ENCODE assay signal across 9 cellular contexts in genomic region chr6:328184-328670, GRCh38. TPM values are rescaled to one million over a fixed set of nuclear protein-coding genes. Genes with fewer than 3 reads are reported as not detected.
DNase-seq lines count a peak whose midpoint lies in the region; ATAC-seq lines count a peak whose summit lies in the region.
"Had no signal": no experiment of that assay in that cellular context is flagged by ENCODE, and none has a peak within 500 bp of the region (broad histone marks: within the 10 kb centered on the region; RNA-seq: fewer than 3 reads in every experiment).

No MANE protein-coding gene starts in this region.

- peak; percentile 69 for ATAC-seq in activated naive CD8-positive, alpha-beta T cell treated with anti-CD3 and anti-CD28 coated beads, Interleukin-2, amount 50 U/mL, for 24 hours
- ATAC-seq in HG02885 (IDR thresholded peaks at IDR 0.05; ENCODE audit: poor library complexity, unreplicated experiment): peak; percentile 71

- no peak overlapping the region for H3K4me3 Mint-ChIP-seq in activated naive CD8-positive, alpha-beta T cell treated with anti-CD3 and anti-CD28 coated beads, Interleukin-2, amount 50 U/mL, for 24 hours
- no peak overlapping the region for H3K4me3 Mint-ChIP-seq in activated naive CD8-positive, alpha-beta T cell treated with anti-CD3 and anti-CD28 coated beads for 36 hours
- H3K4me3 Mint-ChIP-seq in T-helper 2 cell treated with Interferon-gamma antibody and Interleukin-4, amounts not matched to agents 5 μg/mL and 100 μg/mL, for 36 hours: no peak overlapping the region
- H3K4me3 Mint-ChIP-seq: brain had no signal

- no peaks in the 10 kb centered on the region for H3K9me3 Mint-ChIP-seq in activated naive CD8-positive, alpha-beta T cell treated with anti-CD3 and anti-CD28 coated beads, Interleukin-2, amount 50 U/mL, for 24 hours
- no peaks in the 10 kb centered on the region for H3K9me3 Mint-ChIP-seq in activated naive CD8-positive, alpha-beta T cell treated with anti-CD3 and anti-CD28 coated beads for 36 hours
- no peaks in the 10 kb centered on the region for H3K9me3 Mint-ChIP-seq in T-helper 2 cell treated with Interferon-gamma antibody and Interleukin-4, amounts not matched to agents 5 μg/mL and 100 μg/mL, for 36 hours

- H3K27me3 Mint-ChIP-seq in activated naive CD8-positive, alpha-beta T cell treated with anti-CD3 and anti-CD28 coated beads, Interleukin-2, amount 50 U/mL, for 24 hours: no peaks in the 10 kb centered on the region
- no peaks in the 10 kb centered on the region for H3K27me3 Mint-ChIP-seq in activated naive CD8-positive, alpha-beta T cell treated with anti-CD3 and anti-CD28 coated beads for 36 hours
- no peaks in the 10 kb centered on the region for H3K27me3 Mint-ChIP-seq in T-helper 2 cell treated with Interferon-gamma antibody and Interleukin-4, amounts not matched to agents 5 μg/mL and 100 μg/mL, for 36 hours (ENCODE audit: low read depth)

- no peak overlapping the region for H3K27ac Mint-ChIP-seq in activated naive CD8-positive, alpha-beta T cell treated with anti-CD3 and anti-CD28 coated beads, Interleukin-2, amount 50 U/mL, for 24 hours
- no peak overlapping the region for H3K27ac Mint-ChIP-seq in activated naive CD8-positive, alpha-beta T cell treated with anti-CD3 and anti-CD28 coated beads for 36 hours
- H3K27ac Mint-ChIP-seq in T-helper 2 cell treated with Interferon-gamma antibody and Interleukin-4, amounts not matched to agents 5 μg/mL and 100 μg/mL, for 36 hours: no peak overlapping the region

- H3K4me1 Mint-ChIP-seq in activated naive CD8-positive, alpha-beta T cell treated with anti-CD3 and anti-CD28 coated beads, Interleukin-2, amount 50 U/mL, for 24 hours: no peaks in the 10 kb centered on the region
- peaks cover 6% of the 10 kb centered on the region for H3K4me1 Mint-ChIP-seq in activated naive CD8-positive, alpha-beta T cell treated with anti-CD3 and anti-CD28 coated beads for 36 hours
- peaks cover under 1% of the 10 kb centered on the region for H3K4me1 Mint-ChIP-seq in T-helper 2 cell treated with Interferon-gamma antibody and Interleukin-4, amounts not matched to agents 5 μg/mL and 100 μg/mL, for 36 hours (ENCODE audit: low read depth)
- H3K4me1 Mint-ChIP-seq: brain had no signal

- H3K36me3 Mint-ChIP-seq in activated naive CD8-positive, alpha-beta T cell treated with anti-CD3 and anti-CD28 coated beads, Interleukin-2, amount 50 U/mL, for 24 hours (ENCODE audit: low read depth): no peaks in the 10 kb centered on the region
- peaks cover 2% of the 10 kb centered on the region for H3K36me3 Mint-ChIP-seq in activated naive CD8-positive, alpha-beta T cell treated with anti-CD3 and anti-CD28 coated beads for 36 hours
- H3K36me3 Mint-ChIP-seq in T-helper 2 cell treated with Interferon-gamma antibody and Interleukin-4, amounts not matched to agents 5 μg/mL and 100 μg/mL, for 36 hours (ENCODE audit: low read depth): peaks cover 11% of the 10 kb centered on the region
- H3K36me3 Mint-ChIP-seq: brain had no signal

- DNase-seq in activated naive CD8-positive, alpha-beta T cell treated with anti-CD3 and anti-CD28 coated beads, Interleukin-2, amount 50 U/mL, for 24 hours: no peak
- DNase-seq in activated naive CD8-positive, alpha-beta T cell treated with anti-CD3 and anti-CD28 coated beads for 36 hours: no peak
- DNase-seq in T-helper 2 cell treated with Interferon-gamma antibody and Interleukin-4, amounts not matched to agents 5 μg/mL and 100 μg/mL, for 36 hours (ENCODE audit: low spot score): peak; percentile 31
- DNase-seq in kidney tubule cell (ENCODE audit: low spot score) (peak; percentile 60), cortex of kidney (lab: John Stamatoyannopoulos, UW) (no peak), DMS153 (lab: John Stamatoyannopoulos, UW) (no peak), cerebellar nuclear complex (lab: John Stamatoyannopoulos, UW) (no peak)

RNA-seq across cellular contexts. Expression of gene DUSP22, which starts 35.9 kb away (rescaled TPM):
- 10 to 100 TPM; 22.9 to 23.9 TPM for total RNA-seq in activated naive CD8-positive, alpha-beta T cell treated with anti-CD3 and anti-CD28 coated beads for 36 hours

Comparison
In these comparisons a context has a peak if more than half of its experiments do, and no peak if none do; other contexts are left out.
1. DNase-seq: peak in T-helper 2 cell treated with Interferon-gamma antibody and Interleukin-4, amounts not matched to agents 5 μg/mL and 100 μg/mL, for 36 hours (single experiment) and kidney tubule cell (single experiment); none in activated naive CD8-positive, alpha-beta T cell treated with anti-CD3 and anti-CD28 coated beads, Interleukin-2, amount 50 U/mL, for 24 hours (single experiment), activated naive CD8-positive, alpha-beta T cell treated with anti-CD3 and anti-CD28 coated beads for 36 hours (single experiment), cortex of kidney (single experiment), DMS153 (single experiment) and cerebellar nuclear complex (0 of 2).